Comparison of ENCODE assay signal across 8 cellular contexts in the genomic region with DNA sequence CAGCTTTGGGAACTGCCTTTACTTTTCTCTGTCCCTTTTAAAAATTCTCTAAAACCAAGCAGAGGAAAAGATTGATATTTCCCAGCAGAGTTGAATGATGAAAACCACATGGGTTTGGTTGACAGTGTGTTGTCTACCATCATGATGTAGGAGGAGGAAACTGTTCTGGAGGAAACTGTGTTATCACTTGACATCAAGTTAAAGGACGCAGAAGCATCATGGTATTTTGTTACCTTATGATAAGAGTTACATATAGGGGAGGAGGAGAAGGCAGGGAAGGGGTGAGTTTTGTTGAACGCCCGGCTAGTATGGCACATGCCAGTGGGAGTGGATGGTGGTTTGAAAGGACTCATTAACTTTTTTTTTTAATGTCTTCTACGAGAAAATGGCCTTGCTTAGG. TPM values are rescaled to one million over a fixed set of nuclear protein-coding genes. Genes with fewer than 3 reads are reported as not detected.
DNase-seq lines count a peak whose midpoint lies in the region; ATAC-seq, FAIRE-seq and TF ChIP-seq lines count a peak whose summit lies in the region.

No MANE protein-coding gene starts in this region.

- H3K27ac ChIP-seq in 22Rv1 (peak overlapping the region; percentile 90), ascending aorta (peak overlapping the region; percentile 85 to 88), mucosa of rectum (ENCODE audit: low read depth in 2 of 2, low read length in 2 of 2) (peak overlapping the region; percentile 73 to 82), small intestine (ENCODE audit: low read depth in 1 of 2, low read length in 1 of 2) (peak overlapping the region in 1 of 2 donors; percentile 87)

- intact Hi-C loops in ascending aorta (cut with DNase I) = loop anchor here (1.0 to 10.0 kb wide), 6 partner anchors 48 to 1330 kb away; a partner anchor contains a TSS

- no peaks in the 10 kb centered on the region for H3K27me3 ChIP-seq in ascending aorta
- H3K27me3 ChIP-seq in mucosa of rectum (ENCODE audit: control insufficient read depth in 2 of 2, insufficient read depth in 2 of 2, low read length in 2 of 2) = no peaks in the 10 kb centered on the region
- no peaks in the 10 kb centered on the region for H3K27me3 ChIP-seq in small intestine (ENCODE audit: control insufficient read depth in 2 of 2, insufficient read depth in 2 of 2, low read length in 2 of 2)

- H3K4me3 ChIP-seq in ascending aorta = peak overlapping the region; percentile 67 to 74
- peak overlapping the region in 1 of 2 donors; percentile 88 for H3K4me3 ChIP-seq in mucosa of rectum (ENCODE audit: low read length in 2 of 2)
- peak overlapping the region in 1 of 2 donors; percentile 73 for H3K4me3 ChIP-seq in small intestine (ENCODE audit: low read depth in 1 of 2, low read length in 2 of 2)

- FAIRE-seq in H54 (lab: Jason Lieb, UNC) = peak; percentile 94
- FAIRE-seq in small intestine (lab: Jason Lieb, UNC) = no peak

- 59 to 74% (median 63%) methylated on average over 4 of the region's 4 CpGs for WGBS in small intestine, 3 donors

- H3K4me1 ChIP-seq in ascending aorta (peaks cover 0 to 2% of the 10 kb centered on the region in 2 donors), mucosa of rectum (ENCODE audit: control insufficient read depth in 2 of 2, insufficient read depth in 2 of 2, low read length in 2 of 2) (peaks cover 0 to 3% of the 10 kb centered on the region in 2 donors), small intestine (ENCODE audit: control insufficient read depth in 2 of 2, insufficient read depth in 1 of 2, low read depth in 1 of 2, low read length in 1 of 2) (no peaks in the 10 kb centered on the region)

- TF ChIP-seq POLR2A in H54 (IDR thresholded peaks at IDR 0.05; ENCODE audit: low read depth, low read length) = no peak

- H3K36me3 ChIP-seq in ascending aorta (no peaks in the 10 kb centered on the region), mucosa of rectum (ENCODE audit: control insufficient read depth in 2 of 2, insufficient read depth in 2 of 2, low read length in 2 of 2) (no peaks in the 10 kb centered on the region), small intestine (ENCODE audit: control insufficient read depth in 2 of 2, insufficient read depth in 2 of 2, low read length in 2 of 2) (no peaks in the 10 kb centered on the region)

- H3K9me3 ChIP-seq in ascending aorta = no peaks in the 10 kb centered on the region
- no peaks in the 10 kb centered on the region for H3K9me3 ChIP-seq in mucosa of rectum (ENCODE audit: control insufficient read depth in 2 of 2, low read length in 2 of 2)
- H3K9me3 ChIP-seq in small intestine (ENCODE audit: control insufficient read depth, low read depth) = no peaks in the 10 kb centered on the region

- ATAC-seq in HG02840 (IDR thresholded peaks at IDR 0.05; ENCODE audit: low FRiP score, unreplicated experiment) = no peak
- ATAC-seq in GM19452 (IDR thresholded peaks at IDR 0.05; ENCODE audit: unreplicated experiment) = no peak

- no peak overlapping the region for H3K9ac ChIP-seq in mucosa of rectum (ENCODE audit: low read depth in 1 of 2, low read length in 2 of 2)

- no peak for TF ChIP-seq CTCF in 22Rv1 (IDR thresholded peaks at IDR 0.05)
- no peak for TF ChIP-seq CTCF in ascending aorta (IDR thresholded peaks at IDR 0.05)

- DNase-seq in H54 (ENCODE audit: insufficient read length, low spot score) = no peak
- no peak for DNase-seq in ascending aorta (ENCODE audit: low spot score in 2 of 2)
- no peak for DNase-seq in small intestine
- no peak for DNase-seq in COLO668 (lab: John Stamatoyannopoulos, UW; ENCODE audit: unreplicated experiment)

RNA-seq across cellular contexts. Expression of a gene that starts 0.9 kb away (rescaled TPM):
- total RNA-seq in ascending aorta = not detected
- 1 to 10 TPM in 1 of 3 donors, not detected in 2; 1.2 TPM for polyA plus RNA-seq in small intestine
